Comparison of ENCODE assay signal across 1 cellular context in genomic region chr5:149301744-149302380, GRCh38.
TF ChIP-seq lines count a peak whose summit lies in the region.

No MANE protein-coding gene starts in this region.

TF ChIP-seq in K562, 482 proteins besides CTCF, POLR2A, EP300 and RAD21:
- TF ChIP-seq RBM25 (IDR thresholded peaks at IDR 0.05; ENCODE audit: low read depth, low read length, severe bottlenecking) (peak; percentile 92), KDM1A (IDR thresholded peaks at IDR 0.05) (peak; percentile 15 to 56; a peak in 1 of 4 replicates), BHLHE40 (IDR thresholded peaks at IDR 0.05; ENCODE audit: low read length) (no peak), E2F6 (IDR thresholded peaks at IDR 0.05; ENCODE audit: borderline replicate concordance in 1 of 2, extremely low read depth in 1 of 2, insufficient read depth in 1 of 2, insufficient read length in 1 of 2, low read depth in 1 of 2, low read length in 1 of 2, poor library complexity in 1 of 2, severe bottlenecking in 1 of 2) (no peak), CHAMP1 (IDR thresholded peaks at IDR 0.05) (no peak), NFE2L1 (tag; IDR thresholded peaks at IDR 0.05; ENCODE audit: borderline replicate concordance, low read depth) (no peak), ZNF24 (IDR thresholded peaks at IDR 0.05) (peak; percentile 76), BMI1 (IDR thresholded peaks at IDR 0.05; ENCODE audit: low read length) (no peak), TEAD2 (tag; IDR thresholded peaks at IDR 0.05) (no peak), ELF1 (tag; IDR thresholded peaks at IDR 0.05) (no peak), ZNF436 (CRISPR knock-in tag; IDR thresholded peaks at IDR 0.05) (no peak), ADNP (tag; IDR thresholded peaks at IDR 0.05) (peak; percentile 55; the same call in 1 of the 2 replicates), TCF7L2 (IDR thresholded peaks at IDR 0.05; ENCODE audit: low read depth, low read length) (no peak), DEAF1 (CRISPR knock-in tag; IDR thresholded peaks at IDR 0.05) (no peak), CCAR2 (IDR thresholded peaks at IDR 0.05; ENCODE audit: low read depth, low read length) (no peak), HDAC2 (IDR thresholded peaks at IDR 0.05) (peak; percentile 19; the same call in 1 of the 2 replicates), BCOR (IDR thresholded peaks at IDR 0.05) (peak; percentile 60; the same call in 1 of the 2 replicates), ASH1L (IDR thresholded peaks at IDR 0.05; ENCODE audit: borderline replicate concordance, low read depth, partially characterized antibody) (no peak), SMARCA5 (IDR thresholded peaks at IDR 0.05) (peak; percentile 22; the same call in 1 of the 2 replicates), ATF3 (IDR thresholded peaks at IDR 0.05) (no peak), ATF3 (CRISPR knock-in tag; conservative IDR thresholded peaks at IDR 0.05) (no peak), RCOR1 (IDR thresholded peaks at IDR 0.05; ENCODE audit: borderline replicate concordance in 1 of 2, low read depth in 2 of 2, low read length in 2 of 2) (peak in 1 of 2 experiments; percentile 73; a peak in 2 of 4 replicates), ZNF518B (CRISPR knock-in tag; IDR thresholded peaks at IDR 0.05) (no peak)
